12 cellular contexts compared by ENCODE assay signal in genomic region chr20:53138454-53139291, GRCh38.
DNase-seq lines count a peak whose midpoint lies in the region; ATAC-seq and TF ChIP-seq lines count a peak whose summit lies in the region.
"Had no signal": no experiment of that assay in that cellular context is flagged by ENCODE, and none has a peak within 500 bp of the region (broad histone marks: within the 10 kb centered on the region; RNA-seq: fewer than 3 reads in every experiment).

No MANE protein-coding gene starts in this region.

- H3K27me3 Mint-ChIP-seq in activated CD4-positive, alpha-beta T cell treated with anti-CD3 and anti-CD28 coated beads, Interleukin-2, amount 10 ng/mL, durations not matched to agents 7 days and 5 days, result no peaks in the 10 kb centered on the region
- H3K27me3 Mint-ChIP-seq in T-helper 17 cell (peaks cover 7% of the 10 kb centered on the region), Caco-2 (ENCODE audit: insufficient read depth, unreplicated experiment) (peaks cover 15% of the 10 kb centered on the region)

- no peaks in the 10 kb centered on the region for H4K20me1 ChIP-seq in PC-9 (ENCODE audit: insufficient read depth)

- H3K9me3 ChIP-seq in T-helper 17 cell (ENCODE audit: control insufficient read depth, low read length, poor library complexity, severe bottlenecking) (no peaks in the 10 kb centered on the region), PC-9 (ENCODE audit: insufficient read depth, low read depth) (peaks cover 6% of the 10 kb centered on the region; the same call in 1 of the 2 replicates), Caco-2 (no peaks in the 10 kb centered on the region)
- H3K9me3 ChIP-seq: SJSA1 had no signal

- H3K9me2 ChIP-seq in PC-9 (ENCODE audit: insufficient read depth), result no peaks in the 10 kb centered on the region

- peak; percentile 90 for ATAC-seq in GM19468 (IDR thresholded peaks at IDR 0.05; ENCODE audit: extremely low read depth, unreplicated experiment)
- ATAC-seq in HG02981 (IDR thresholded peaks at IDR 0.05; ENCODE audit: unreplicated experiment), result peak; percentile 80
- no peak for ATAC-seq in T-helper 17 cell
- ATAC-seq: left colon had no signal

- no peaks in the 10 kb centered on the region for H3K79me2 ChIP-seq in PC-9 (ENCODE audit: low read depth)

- H3K27me3 ChIP-seq in PC-9 (ENCODE audit: insufficient read depth, low read depth) (peaks cover 52% of the 10 kb centered on the region), Caco-2 (replicated peaks; ENCODE audit: control insufficient read depth, insufficient read depth, low read length) (no peaks in the 10 kb centered on the region)
- H3K27me3 ChIP-seq: cardiac muscle cell had no signal

- no peak for DNase-seq in activated CD4-positive, alpha-beta T cell treated with anti-CD3 and anti-CD28 coated beads, Interleukin-2, amount 10 ng/mL, durations not matched to agents 7 days and 5 days
- no peak for DNase-seq in activated CD4-positive, alpha-beta T cell treated with anti-CD3 and anti-CD28 coated beads, Interleukin-2, amount 50 U/mL, for 4 hours
- DNase-seq in T-helper 17 cell (no peak), SKM-1 treated with dmso at 0.1 percent for 144 hours (lab: John Stamatoyannopoulos, UW; ENCODE audit: unreplicated experiment) (no peak), PC-9 (no peak), Caco-2 (no peak)
- DNase-seq: activated CD8-positive, alpha-beta memory T cell treated with anti-CD3 and anti-CD28 coated beads for 24 hours; left colon had no signal

- H3K4me1 Mint-ChIP-seq in activated CD4-positive, alpha-beta T cell treated with anti-CD3 and anti-CD28 coated beads, Interleukin-2, amount 10 ng/mL, durations not matched to agents 7 days and 5 days, result peaks cover 17% of the 10 kb centered on the region
- H3K4me1 Mint-ChIP-seq in T-helper 17 cell (peaks cover 7% of the 10 kb centered on the region), Caco-2 (ENCODE audit: low read depth, unreplicated experiment) (no peaks in the 10 kb centered on the region)

- no peak overlapping the region for H3K27ac ChIP-seq in PC-9
- H3K27ac ChIP-seq: cardiac muscle cell, SJSA1 had no signal

- intact Hi-C loops in PC-9 (cut with micrococcal nuclease; ENCODE audit: unreplicated experiment) (no loop called here), Caco-2 (cut with micrococcal nuclease; ENCODE audit: unreplicated experiment) (no loop called here)

- peaks cover 2% of the 10 kb centered on the region for H3K36me3 Mint-ChIP-seq in activated CD4-positive, alpha-beta T cell treated with anti-CD3 and anti-CD28 coated beads, Interleukin-2, amount 10 ng/mL, durations not matched to agents 7 days and 5 days (ENCODE audit: low read depth)
- peaks cover 5% of the 10 kb centered on the region for H3K36me3 Mint-ChIP-seq in T-helper 17 cell (ENCODE audit: low read depth)
- no peaks in the 10 kb centered on the region for H3K36me3 Mint-ChIP-seq in Caco-2 (ENCODE audit: insufficient read depth, unreplicated experiment)

- H3K27ac Mint-ChIP-seq in activated CD4-positive, alpha-beta T cell treated with anti-CD3 and anti-CD28 coated beads, Interleukin-2, amount 10 ng/mL, durations not matched to agents 7 days and 5 days, result peak overlapping the region; percentile 55
- peak overlapping the region; percentile 47 for H3K27ac Mint-ChIP-seq in T-helper 17 cell
- no peak overlapping the region for H3K27ac Mint-ChIP-seq in Caco-2 (ENCODE audit: unreplicated experiment)

- H3K4me2 ChIP-seq in PC-9, result no peak overlapping the region

- H2AFZ ChIP-seq in PC-9, result no peak overlapping the region

- H3K36me3 ChIP-seq in PC-9 (ENCODE audit: low read depth) (no peaks in the 10 kb centered on the region), Caco-2 (ENCODE audit: control insufficient read depth, insufficient read depth, low read length) (no peaks in the 10 kb centered on the region)
- H3K36me3 ChIP-seq: cardiac muscle cell, SJSA1 had no signal

- TF ChIP-seq CTCF in PC-9 (conservative IDR thresholded peaks at IDR 0.05) (no peak), Caco-2 (IDR thresholded peaks at IDR 0.05; ENCODE audit: insufficient read depth in 1 of 2, low read depth in 1 of 2, low read length in 1 of 2, severe bottlenecking in 1 of 2, unreplicated experiment in 1 of 2) (no peak)

- H3K4me3 ChIP-seq in PC-9 (no peak overlapping the region), Caco-2 (ENCODE audit: low read depth, low read length) (no peak overlapping the region)
- H3K4me3 ChIP-seq: cardiac muscle cell, SJSA1 had no signal

- no peaks in the 10 kb centered on the region for H3F3A ChIP-seq in PC-9 (ENCODE audit: insufficient read depth, low read depth)

- CTCF ChIA-PET in activated CD4-positive, alpha-beta T cell treated with anti-CD3 and anti-CD28 coated beads, Interleukin-2, amount 10 ng/mL, durations not matched to agents 7 days and 5 days (lab: Charles Lee), result interaction anchor here (0.6 to 2.0 kb wide), 4 partner anchors 8 to 244 kb away, joined by 3 to 9 read pairs (median 5); no protein-coding TSS in a partner anchor
- CTCF ChIA-PET in PC-9 (lab: Charles Lee) (no interaction called here), Caco-2 (lab: Charles Lee) (no interaction called here)

- BruUV-seq in PC-9 (replicated peaks; lab: Mats Ljungman, UMichigan) (no TSS peak), Caco-2 (replicated peaks; lab: Mats Ljungman, UMichigan) (no TSS peak)

- no peak overlapping the region for H3K4me3 Mint-ChIP-seq in activated CD4-positive, alpha-beta T cell treated with anti-CD3 and anti-CD28 coated beads, Interleukin-2, amount 10 ng/mL, durations not matched to agents 7 days and 5 days
- H3K4me3 Mint-ChIP-seq in T-helper 17 cell (no peak overlapping the region), Caco-2 (ENCODE audit: unreplicated experiment) (no peak overlapping the region)

- H3K9me3 Mint-ChIP-seq in activated CD4-positive, alpha-beta T cell treated with anti-CD3 and anti-CD28 coated beads, Interleukin-2, amount 10 ng/mL, durations not matched to agents 7 days and 5 days, result peaks cover 6% of the 10 kb centered on the region
- H3K9me3 Mint-ChIP-seq in Caco-2 (ENCODE audit: unreplicated experiment), result peaks cover 13% of the 10 kb centered on the region

- H3K4me1 ChIP-seq in PC-9 (replicated peaks; ENCODE audit: insufficient read depth) (no peaks in the 10 kb centered on the region), Caco-2 (no peaks in the 10 kb centered on the region)
- H3K4me1 ChIP-seq: SJSA1 had no signal

- POLR2A ChIA-PET in activated CD4-positive, alpha-beta T cell treated with anti-CD3 and anti-CD28 coated beads, Interleukin-2, amount 10 ng/mL, durations not matched to agents 7 days and 5 days (lab: Charles Lee), result no interaction called here
- POLR2A ChIA-PET in PC-9 (lab: Charles Lee; ENCODE audit: unreplicated experiment) (no interaction called here), Caco-2 (lab: Charles Lee) (no interaction called here)
